Comparison of ENCODE assay signal across 13 cellular contexts in the genomic region with DNA sequence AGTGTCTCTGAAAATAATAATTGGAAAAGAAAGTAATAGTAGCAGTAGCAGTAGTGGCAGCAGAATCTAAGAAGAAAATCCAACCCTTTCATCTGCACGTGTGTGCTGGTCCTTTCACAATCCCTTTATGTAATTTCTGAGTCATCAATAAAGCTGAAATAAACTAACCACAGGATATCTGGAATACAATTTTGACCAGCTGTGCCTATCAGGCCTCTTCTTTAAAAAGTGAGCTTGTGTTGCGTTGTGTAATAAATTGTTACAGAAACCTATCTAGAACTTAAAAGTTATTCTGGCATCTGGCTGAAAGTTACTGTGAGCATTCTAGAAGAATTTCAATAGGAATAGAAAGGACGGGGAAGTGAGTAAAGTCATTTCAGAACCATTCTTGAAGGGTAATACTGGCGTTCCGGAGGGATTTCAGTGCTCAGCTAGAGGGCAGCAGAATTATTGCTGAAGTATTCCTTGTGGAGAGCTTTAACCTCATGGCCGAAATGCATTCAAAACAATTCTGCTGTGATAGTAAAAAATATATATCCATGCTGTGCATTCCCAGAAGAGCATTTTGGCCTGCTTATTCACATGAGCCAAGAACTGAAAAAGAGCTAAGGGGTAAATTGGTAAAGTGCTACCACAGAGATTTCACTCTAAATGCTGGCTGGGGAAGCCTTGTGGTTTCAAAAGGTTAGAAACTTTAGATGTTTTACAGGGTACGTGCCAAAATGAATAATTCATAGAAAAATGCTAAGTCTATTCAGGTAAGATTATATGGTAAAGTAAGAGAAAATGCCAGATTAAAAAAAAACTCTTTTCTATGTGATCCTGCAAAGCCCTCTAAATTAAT.
DNase-seq lines count a peak whose midpoint lies in the region; ATAC-seq and TF ChIP-seq lines count a peak whose summit lies in the region.
"Had no signal": no experiment of that assay in that cellular context is flagged by ENCODE, and none has a peak within 500 bp of the region (broad histone marks: within the 10 kb centered on the region; RNA-seq: fewer than 3 reads in every experiment).

No MANE protein-coding gene starts in this region.

- no peak for ATAC-seq in GM19324 (IDR thresholded peaks at IDR 0.05; ENCODE audit: low FRiP score, unreplicated experiment)
- ATAC-seq: activated CD8-positive, alpha-beta T cell treated with anti-CD3 and anti-CD28 coated beads, Interleukin-2, amount 10 ng/mL, durations not matched to agents 7 days and 5 days had no signal

- TF ChIP-seq CTCF in AG10803 (conservative IDR thresholded peaks at IDR 0.05; ENCODE audit: low read length) (peak; percentile 25; the same call in 1 of the 2 replicates), VCaP (conservative IDR thresholded peaks at IDR 0.05) (peak; percentile 75), fibroblast of villous mesenchyme (IDR thresholded peaks at IDR 0.05; ENCODE audit: insufficient read depth, low read depth, low read length) (no peak)

- H3K4me3 ChIP-seq in AG10803 (ENCODE audit: low read length) (no peak overlapping the region), fibroblast of villous mesenchyme (ENCODE audit: low read depth, low read length) (no peak overlapping the region)

- peak; percentile 79 for DNase-seq in AG10803 (ENCODE audit: low read depth)
- DNase-seq in LHCN-M2 (ENCODE audit: low read depth), result peak; percentile 49
- DNase-seq in fibroblast of villous mesenchyme (ENCODE audit: low read depth), result peak; percentile 8
- no peak for DNase-seq in NCI-H1930 (lab: John Stamatoyannopoulos, UW)
- no peak for DNase-seq in anterior cingulate cortex (lab: John Stamatoyannopoulos, UW)
- DNase-seq in inferior parietal cortex (ENCODE audit: extremely low spot score), result no peak
- DNase-seq: activated CD8-positive, alpha-beta T cell treated with anti-CD3 and anti-CD28 coated beads, Interleukin-2, amount 10 ng/mL, durations not matched to agents 7 days and 5 days; activated gamma-delta T cell treated with Interleukin-2 at 50 U/mL for 16 hours; erythroblast; NCI-H2029 treated with DMSO at 0.1 percent for 48 hours; posterior cingulate gyrus had no signal

- peak overlapping the region; percentile 20; the same call in 1 of the 2 replicates for H3K27ac ChIP-seq in VCaP

Comparison
In these comparisons a context has a peak if more than half of its experiments do, and no peak if none do; other contexts are left out.
1. DNase-seq: peak in AG10803 (single experiment), LHCN-M2 (single experiment) and fibroblast of villous mesenchyme (single experiment); none in NCI-H1930 (0 of 2), anterior cingulate cortex (0 of 58) and inferior parietal cortex (single experiment).